In genomic region chr20:41312007-41312406, GRCh38 we compare ENCODE assay signal across 1 cellular context. TPM values are rescaled to one million over a fixed set of nuclear protein-coding genes. Genes with fewer than 3 reads are reported as not detected.
"Had no signal": no experiment of that assay in that cellular context is flagged by ENCODE, and none has a peak within 500 bp of the region (broad histone marks: within the 10 kb centered on the region; RNA-seq: fewer than 3 reads in every experiment).

No MANE protein-coding gene starts in this region.

RNA-seq across cellular contexts. Expression of gene EMILIN3, which starts 54.6 kb away (rescaled TPM):
- total RNA-seq: HT1080 had no signal
